ENCODE assay signal across 1 cellular context in the genomic region with DNA sequence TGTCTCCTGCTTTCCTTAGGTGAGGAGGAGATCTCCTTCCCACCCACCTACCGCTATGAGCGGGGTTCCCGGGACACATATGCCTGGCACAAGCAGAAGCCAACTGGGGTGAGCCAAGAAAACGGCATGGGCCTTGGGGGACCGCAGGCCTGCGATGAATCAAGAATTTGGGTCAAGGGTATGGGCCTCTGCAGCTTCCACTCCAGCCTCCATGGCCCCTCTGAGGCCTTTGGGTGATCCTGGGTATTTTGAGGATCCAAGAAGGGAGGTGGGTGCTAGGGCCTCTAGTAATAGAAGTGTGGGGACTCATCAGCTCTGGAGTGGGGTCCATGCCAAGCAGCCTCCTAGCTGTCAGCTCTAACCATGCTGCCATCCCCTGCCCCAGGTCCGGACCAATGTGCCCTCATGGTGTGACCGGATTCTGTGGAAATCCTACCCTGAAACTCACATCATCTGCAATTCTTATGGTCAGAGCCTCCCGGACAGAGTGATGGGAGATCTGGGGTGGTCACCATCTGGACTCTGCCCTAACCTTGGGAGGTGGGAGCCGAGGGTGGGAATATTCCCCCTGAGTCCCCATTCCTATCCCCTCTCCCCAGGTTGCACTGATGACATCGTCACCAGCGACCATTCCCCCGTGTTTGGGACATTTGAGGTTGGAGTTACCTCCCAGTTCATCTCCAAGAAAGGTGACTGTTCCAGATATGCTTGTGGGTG.
TF ChIP-seq lines count a peak whose summit lies in the region.

No MANE protein-coding gene starts in this region.

TF ChIP-seq in GM12878, 131 proteins besides CTCF, POLR2A, EP300 and RAD21:
- no peak for TF ChIP-seq POLR2AphosphoS5 (IDR thresholded peaks at IDR 0.05; ENCODE audit: low read length)
- TF ChIP-seq, protein P1, sequence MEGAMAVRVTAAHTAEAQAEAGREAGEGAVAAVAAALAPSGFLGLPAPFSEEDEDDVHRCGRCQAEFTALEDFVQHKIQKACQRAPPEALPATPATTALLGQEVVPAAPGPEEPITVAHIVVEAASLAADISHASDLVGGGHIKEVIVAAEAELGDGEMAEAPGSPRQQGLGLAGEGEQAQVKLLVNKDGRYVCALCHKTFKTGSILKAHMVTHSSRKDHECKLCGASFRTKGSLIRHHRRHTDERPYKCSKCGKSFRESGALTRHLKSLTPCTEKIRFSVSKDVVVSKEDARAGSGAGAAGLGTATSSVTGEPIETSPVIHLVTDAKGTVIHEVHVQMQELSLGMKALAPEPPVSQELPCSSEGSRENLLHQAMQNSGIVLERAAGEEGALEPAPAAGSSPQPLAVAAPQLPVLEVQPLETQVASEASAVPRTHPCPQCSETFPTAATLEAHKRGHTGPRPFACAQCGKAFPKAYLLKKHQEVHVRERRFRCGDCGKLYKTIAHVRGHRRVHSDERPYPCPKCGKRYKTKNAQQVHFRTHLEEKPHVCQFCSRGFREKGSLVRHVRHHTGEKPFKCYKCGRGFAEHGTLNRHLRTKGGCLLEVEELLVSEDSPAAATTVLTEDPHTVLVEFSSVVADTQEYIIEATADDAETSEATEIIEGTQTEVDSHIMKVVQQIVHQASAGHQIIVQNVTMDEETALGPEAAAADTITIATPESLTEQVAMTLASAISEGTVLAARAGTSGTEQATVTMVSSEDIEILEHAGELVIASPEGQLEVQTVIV (IDR thresholded peaks at IDR 0.05; ENCODE audit: borderline replicate concordance, partially characterized antibody): no peak
- TF ChIP-seq ATF7 (IDR thresholded peaks at IDR 0.05; ENCODE audit: low read depth): no peak
- TF ChIP-seq ZNF622 (IDR thresholded peaks at IDR 0.05): no peak
- TF ChIP-seq NR2C1 (IDR thresholded peaks at IDR 0.05): no peak
- TF ChIP-seq, protein P2, sequence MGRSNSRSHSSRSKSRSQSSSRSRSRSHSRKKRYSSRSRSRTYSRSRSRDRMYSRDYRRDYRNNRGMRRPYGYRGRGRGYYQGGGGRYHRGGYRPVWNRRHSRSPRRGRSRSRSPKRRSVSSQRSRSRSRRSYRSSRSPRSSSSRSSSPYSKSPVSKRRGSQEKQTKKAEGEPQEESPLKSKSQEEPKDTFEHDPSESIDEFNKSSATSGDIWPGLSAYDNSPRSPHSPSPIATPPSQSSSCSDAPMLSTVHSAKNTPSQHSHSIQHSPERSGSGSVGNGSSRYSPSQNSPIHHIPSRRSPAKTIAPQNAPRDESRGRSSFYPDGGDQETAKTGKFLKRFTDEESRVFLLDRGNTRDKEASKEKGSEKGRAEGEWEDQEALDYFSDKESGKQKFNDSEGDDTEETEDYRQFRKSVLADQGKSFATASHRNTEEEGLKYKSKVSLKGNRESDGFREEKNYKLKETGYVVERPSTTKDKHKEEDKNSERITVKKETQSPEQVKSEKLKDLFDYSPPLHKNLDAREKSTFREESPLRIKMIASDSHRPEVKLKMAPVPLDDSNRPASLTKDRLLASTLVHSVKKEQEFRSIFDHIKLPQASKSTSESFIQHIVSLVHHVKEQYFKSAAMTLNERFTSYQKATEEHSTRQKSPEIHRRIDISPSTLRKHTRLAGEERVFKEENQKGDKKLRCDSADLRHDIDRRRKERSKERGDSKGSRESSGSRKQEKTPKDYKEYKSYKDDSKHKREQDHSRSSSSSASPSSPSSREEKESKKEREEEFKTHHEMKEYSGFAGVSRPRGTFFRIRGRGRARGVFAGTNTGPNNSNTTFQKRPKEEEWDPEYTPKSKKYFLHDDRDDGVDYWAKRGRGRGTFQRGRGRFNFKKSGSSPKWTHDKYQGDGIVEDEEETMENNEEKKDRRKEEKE (IDR thresholded peaks at IDR 0.05): no peak
- TF ChIP-seq RFX5 (IDR thresholded peaks at IDR 0.05; ENCODE audit: low read depth, low read length): no peak
- TF ChIP-seq, protein P3, sequence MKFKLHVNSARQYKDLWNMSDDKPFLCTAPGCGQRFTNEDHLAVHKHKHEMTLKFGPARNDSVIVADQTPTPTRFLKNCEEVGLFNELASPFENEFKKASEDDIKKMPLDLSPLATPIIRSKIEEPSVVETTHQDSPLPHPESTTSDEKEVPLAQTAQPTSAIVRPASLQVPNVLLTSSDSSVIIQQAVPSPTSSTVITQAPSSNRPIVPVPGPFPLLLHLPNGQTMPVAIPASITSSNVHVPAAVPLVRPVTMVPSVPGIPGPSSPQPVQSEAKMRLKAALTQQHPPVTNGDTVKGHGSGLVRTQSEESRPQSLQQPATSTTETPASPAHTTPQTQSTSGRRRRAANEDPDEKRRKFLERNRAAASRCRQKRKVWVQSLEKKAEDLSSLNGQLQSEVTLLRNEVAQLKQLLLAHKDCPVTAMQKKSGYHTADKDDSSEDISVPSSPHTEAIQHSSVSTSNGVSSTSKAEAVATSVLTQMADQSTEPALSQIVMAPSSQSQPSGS (IDR thresholded peaks at IDR 0.05; ENCODE audit: low read length): no peak
- TF ChIP-seq, protein P4, sequence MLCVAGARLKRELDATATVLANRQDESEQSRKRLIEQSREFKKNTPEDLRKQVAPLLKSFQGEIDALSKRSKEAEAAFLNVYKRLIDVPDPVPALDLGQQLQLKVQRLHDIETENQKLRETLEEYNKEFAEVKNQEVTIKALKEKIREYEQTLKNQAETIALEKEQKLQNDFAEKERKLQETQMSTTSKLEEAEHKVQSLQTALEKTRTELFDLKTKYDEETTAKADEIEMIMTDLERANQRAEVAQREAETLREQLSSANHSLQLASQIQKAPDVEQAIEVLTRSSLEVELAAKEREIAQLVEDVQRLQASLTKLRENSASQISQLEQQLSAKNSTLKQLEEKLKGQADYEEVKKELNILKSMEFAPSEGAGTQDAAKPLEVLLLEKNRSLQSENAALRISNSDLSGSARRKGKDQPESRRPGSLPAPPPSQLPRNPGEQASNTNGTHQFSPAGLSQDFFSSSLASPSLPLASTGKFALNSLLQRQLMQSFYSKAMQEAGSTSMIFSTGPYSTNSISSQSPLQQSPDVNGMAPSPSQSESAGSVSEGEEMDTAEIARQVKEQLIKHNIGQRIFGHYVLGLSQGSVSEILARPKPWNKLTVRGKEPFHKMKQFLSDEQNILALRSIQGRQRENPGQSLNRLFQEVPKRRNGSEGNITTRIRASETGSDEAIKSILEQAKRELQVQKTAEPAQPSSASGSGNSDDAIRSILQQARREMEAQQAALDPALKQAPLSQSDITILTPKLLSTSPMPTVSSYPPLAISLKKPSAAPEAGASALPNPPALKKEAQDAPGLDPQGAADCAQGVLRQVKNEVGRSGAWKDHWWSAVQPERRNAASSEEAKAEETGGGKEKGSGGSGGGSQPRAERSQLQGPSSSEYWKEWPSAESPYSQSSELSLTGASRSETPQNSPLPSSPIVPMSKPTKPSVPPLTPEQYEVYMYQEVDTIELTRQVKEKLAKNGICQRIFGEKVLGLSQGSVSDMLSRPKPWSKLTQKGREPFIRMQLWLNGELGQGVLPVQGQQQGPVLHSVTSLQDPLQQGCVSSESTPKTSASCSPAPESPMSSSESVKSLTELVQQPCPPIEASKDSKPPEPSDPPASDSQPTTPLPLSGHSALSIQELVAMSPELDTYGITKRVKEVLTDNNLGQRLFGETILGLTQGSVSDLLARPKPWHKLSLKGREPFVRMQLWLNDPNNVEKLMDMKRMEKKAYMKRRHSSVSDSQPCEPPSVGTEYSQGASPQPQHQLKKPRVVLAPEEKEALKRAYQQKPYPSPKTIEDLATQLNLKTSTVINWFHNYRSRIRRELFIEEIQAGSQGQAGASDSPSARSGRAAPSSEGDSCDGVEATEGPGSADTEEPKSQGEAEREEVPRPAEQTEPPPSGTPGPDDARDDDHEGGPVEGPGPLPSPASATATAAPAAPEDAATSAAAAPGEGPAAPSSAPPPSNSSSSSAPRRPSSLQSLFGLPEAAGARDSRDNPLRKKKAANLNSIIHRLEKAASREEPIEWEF (IDR thresholded peaks at IDR 0.05; ENCODE audit: insufficient replicate concordance, low read depth, low read length): no peak
- TF ChIP-seq, protein P5, sequence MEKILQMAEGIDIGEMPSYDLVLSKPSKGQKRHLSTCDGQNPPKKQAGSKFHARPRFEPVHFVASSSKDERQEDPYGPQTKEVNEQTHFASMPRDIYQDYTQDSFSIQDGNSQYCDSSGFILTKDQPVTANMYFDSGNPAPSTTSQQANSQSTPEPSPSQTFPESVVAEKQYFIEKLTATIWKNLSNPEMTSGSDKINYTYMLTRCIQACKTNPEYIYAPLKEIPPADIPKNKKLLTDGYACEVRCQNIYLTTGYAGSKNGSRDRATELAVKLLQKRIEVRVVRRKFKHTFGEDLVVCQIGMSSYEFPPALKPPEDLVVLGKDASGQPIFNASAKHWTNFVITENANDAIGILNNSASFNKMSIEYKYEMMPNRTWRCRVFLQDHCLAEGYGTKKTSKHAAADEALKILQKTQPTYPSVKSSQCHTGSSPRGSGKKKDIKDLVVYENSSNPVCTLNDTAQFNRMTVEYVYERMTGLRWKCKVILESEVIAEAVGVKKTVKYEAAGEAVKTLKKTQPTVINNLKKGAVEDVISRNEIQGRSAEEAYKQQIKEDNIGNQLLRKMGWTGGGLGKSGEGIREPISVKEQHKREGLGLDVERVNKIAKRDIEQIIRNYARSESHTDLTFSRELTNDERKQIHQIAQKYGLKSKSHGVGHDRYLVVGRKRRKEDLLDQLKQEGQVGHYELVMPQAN (conservative IDR thresholded peaks at IDR 0.05): no peak
- TF ChIP-seq NFIC (IDR thresholded peaks at IDR 0.05; ENCODE audit: low read depth, low read length): no peak
- TF ChIP-seq, protein P6, sequence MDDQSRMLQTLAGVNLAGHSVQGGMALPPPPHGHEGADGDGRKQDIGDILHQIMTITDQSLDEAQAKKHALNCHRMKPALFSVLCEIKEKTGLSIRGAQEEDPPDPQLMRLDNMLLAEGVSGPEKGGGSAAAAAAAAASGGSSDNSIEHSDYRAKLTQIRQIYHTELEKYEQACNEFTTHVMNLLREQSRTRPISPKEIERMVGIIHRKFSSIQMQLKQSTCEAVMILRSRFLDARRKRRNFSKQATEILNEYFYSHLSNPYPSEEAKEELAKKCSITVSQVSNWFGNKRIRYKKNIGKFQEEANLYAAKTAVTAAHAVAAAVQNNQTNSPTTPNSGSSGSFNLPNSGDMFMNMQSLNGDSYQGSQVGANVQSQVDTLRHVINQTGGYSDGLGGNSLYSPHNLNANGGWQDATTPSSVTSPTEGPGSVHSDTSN (IDR thresholded peaks at IDR 0.05; ENCODE audit: insufficient replicate concordance, low read depth, low read length): no peak
- TF ChIP-seq BCL11A (IDR thresholded peaks at IDR 0.05; ENCODE audit: low read depth, low read length): no peak
- TF ChIP-seq, protein P7, sequence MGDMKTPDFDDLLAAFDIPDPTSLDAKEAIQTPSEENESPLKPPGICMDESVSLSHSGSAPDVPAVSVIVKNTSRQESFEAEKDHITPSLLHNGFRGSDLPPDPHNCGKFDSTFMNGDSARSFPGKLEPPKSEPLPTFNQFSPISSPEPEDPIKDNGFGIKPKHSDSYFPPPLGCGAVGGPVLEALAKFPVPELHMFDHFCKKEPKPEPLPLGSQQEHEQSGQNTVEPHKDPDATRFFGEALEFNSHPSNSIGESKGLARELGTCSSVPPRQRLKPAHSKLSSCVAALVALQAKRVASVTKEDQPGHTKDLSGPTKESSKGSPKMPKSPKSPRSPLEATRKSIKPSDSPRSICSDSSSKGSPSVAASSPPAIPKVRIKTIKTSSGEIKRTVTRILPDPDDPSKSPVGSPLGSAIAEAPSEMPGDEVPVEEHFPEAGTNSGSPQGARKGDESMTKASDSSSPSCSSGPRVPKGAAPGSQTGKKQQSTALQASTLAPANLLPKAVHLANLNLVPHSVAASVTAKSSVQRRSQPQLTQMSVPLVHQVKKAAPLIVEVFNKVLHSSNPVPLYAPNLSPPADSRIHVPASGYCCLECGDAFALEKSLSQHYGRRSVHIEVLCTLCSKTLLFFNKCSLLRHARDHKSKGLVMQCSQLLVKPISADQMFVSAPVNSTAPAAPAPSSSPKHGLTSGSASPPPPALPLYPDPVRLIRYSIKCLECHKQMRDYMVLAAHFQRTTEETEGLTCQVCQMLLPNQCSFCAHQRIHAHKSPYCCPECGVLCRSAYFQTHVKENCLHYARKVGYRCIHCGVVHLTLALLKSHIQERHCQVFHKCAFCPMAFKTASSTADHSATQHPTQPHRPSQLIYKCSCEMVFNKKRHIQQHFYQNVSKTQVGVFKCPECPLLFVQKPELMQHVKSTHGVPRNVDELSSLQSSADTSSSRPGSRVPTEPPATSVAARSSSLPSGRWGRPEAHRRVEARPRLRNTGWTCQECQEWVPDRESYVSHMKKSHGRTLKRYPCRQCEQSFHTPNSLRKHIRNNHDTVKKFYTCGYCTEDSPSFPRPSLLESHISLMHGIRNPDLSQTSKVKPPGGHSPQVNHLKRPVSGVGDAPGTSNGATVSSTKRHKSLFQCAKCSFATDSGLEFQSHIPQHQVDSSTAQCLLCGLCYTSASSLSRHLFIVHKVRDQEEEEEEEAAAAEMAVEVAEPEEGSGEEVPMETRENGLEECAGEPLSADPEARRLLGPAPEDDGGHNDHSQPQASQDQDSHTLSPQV (IDR thresholded peaks at IDR 0.05): no peak
- TF ChIP-seq RAD51 (IDR thresholded peaks at IDR 0.05): no peak
- no peak for TF ChIP-seq TCF3 (IDR thresholded peaks at IDR 0.05; ENCODE audit: borderline replicate concordance, insufficient read depth, low read depth, low read length)
